Comparison of ENCODE assay signal across 17 cellular contexts in the genomic region with DNA sequence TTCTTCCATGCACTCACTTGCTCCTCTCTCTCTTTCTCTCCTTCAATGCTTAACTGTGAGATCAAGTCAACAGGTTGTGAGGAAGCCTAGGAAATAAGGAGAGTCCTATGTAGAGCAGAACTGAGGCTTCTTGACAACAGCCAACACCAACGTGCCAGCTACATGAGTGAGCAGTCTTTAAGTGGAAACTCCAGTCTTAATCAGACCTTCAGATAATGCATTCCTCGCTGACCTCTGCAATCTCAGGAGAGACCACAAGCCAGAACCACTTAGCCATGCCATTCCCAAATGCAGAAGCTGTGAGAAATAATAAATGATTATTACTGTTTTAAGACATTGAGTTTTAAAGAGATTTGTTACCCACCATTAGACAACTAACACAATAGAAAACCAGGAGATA. TPM values are rescaled to one million over a fixed set of nuclear protein-coding genes. Genes with fewer than 3 reads are reported as not detected.
A peak's percentile ranks its signal among the peaks of the same experiment; 100 is the strongest.
DNase-seq lines count a peak whose midpoint lies in the region; ATAC-seq and TF ChIP-seq lines count a peak whose summit lies in the region.
"Had no signal": no experiment of that assay in that cellular context is flagged by ENCODE, and none has a peak within 500 bp of the region (broad histone marks: within the 10 kb centered on the region; RNA-seq: fewer than 3 reads in every experiment).

No MANE protein-coding gene starts in this region.

- intact Hi-C loops in mammary epithelial cell (cut with micrococcal nuclease) (no loop called here), breast epithelium (cut with DNase I; ENCODE audit: low total_unique reads) (no loop called here), left colon (cut with DNase I, micrococcal nuclease) (no loop called here)

- no peaks in the 10 kb centered on the region for H3K36me3 Mint-ChIP-seq in activated T-cell treated with anti-CD3 and anti-CD28 coated beads, Interleukin-2, amount 50 U/mL, for 24 hours (ENCODE audit: low read depth)
- H3K36me3 Mint-ChIP-seq: IgD-negative memory B cell had no signal

- no peaks in the 10 kb centered on the region for H4K20me1 ChIP-seq in mammary epithelial cell (ENCODE audit: insufficient read depth, low read length)

- H3K4me1 Mint-ChIP-seq in activated T-cell treated with anti-CD3 and anti-CD28 coated beads, Interleukin-2, amount 50 U/mL, for 24 hours (ENCODE audit: low read depth), result peaks cover under 1% of the 10 kb centered on the region

- in situ Hi-C loops in mammary epithelial cell (cut with MboI; ENCODE audit: low sequenced_read_pairs in 2 of 2), result no loop called here

- TF ChIP-seq CTCF in mammary epithelial cell (conservative IDR thresholded peaks at IDR 0.05 in 1 of 2, IDR thresholded peaks at IDR 0.05 in 1 of 2; ENCODE audit: extremely low read depth in 1 of 2, insufficient read depth in 1 of 2, low read depth in 1 of 2, low read length in 2 of 2) (no peak), breast epithelium (IDR thresholded peaks at IDR 0.05) (no peak)

- 97% methylated on average over 2 of the region's 2 CpGs for WGBS in mammary epithelial cell (ENCODE audit: low coverage, missing lambda C conversion rate)

- no peak overlapping the region for H3K9ac ChIP-seq in mammary epithelial cell (ENCODE audit: insufficient read depth, low read length)
- H3K9ac ChIP-seq: BLaER1 treated with 17β-estradiol and CSF1 and Interleukin-3, amounts not matched to agents 10 nM and 100 nM; GM23248 had no signal

- DNase-seq in mammary epithelial cell (peak; percentile 6), breast epithelium (ENCODE audit: low spot score in 2 of 2) (no peak), RPMI7951 (ENCODE audit: low read depth) (peak; percentile 35), left colon (no peak), CD1c-positive myeloid dendritic cell (ENCODE audit: extremely low spot score) (no peak)
- no peak for DNase-seq in activated T-cell treated with anti-CD3 and anti-CD28 coated beads, Interleukin-2, amount 50 U/mL, for 24 hours
- DNase-seq: ACHN; Calu3; CD4-positive, alpha-beta T cell; DND-41; GM23248 had no signal

- H3K36me3 ChIP-seq in mammary epithelial cell (ENCODE audit: insufficient read depth, low read length) (no peaks in the 10 kb centered on the region), breast epithelium (no peaks in the 10 kb centered on the region)
- H3K36me3 ChIP-seq: BLaER1 treated with 17β-estradiol and CSF1 and Interleukin-3, amounts not matched to agents 10 nM and 100 nM had no signal

- no peak for TF ChIP-seq POLR2A in breast epithelium (IDR thresholded peaks at IDR 0.05)

- no peak overlapping the region for H3K4me2 ChIP-seq in mammary epithelial cell (ENCODE audit: insufficient read depth, low read depth, low read length)
- H3K4me2 ChIP-seq: BLaER1 treated with 17β-estradiol and CSF1 and Interleukin-3, amounts not matched to agents 10 nM and 100 nM had no signal

- H3K27ac ChIP-seq in mammary epithelial cell (ENCODE audit: insufficient read depth, low read depth, low read length) (no peak overlapping the region), breast epithelium (no peak overlapping the region)
- H3K27ac ChIP-seq: BLaER1 treated with 17β-estradiol and CSF1 and Interleukin-3, amounts not matched to agents 10 nM and 100 nM; GM23248 had no signal

- no peaks in the 10 kb centered on the region for H3K9me3 Mint-ChIP-seq in activated T-cell treated with anti-CD3 and anti-CD28 coated beads, Interleukin-2, amount 50 U/mL, for 24 hours

- no TSS peak for BruUV-seq in mammary epithelial cell (replicated peaks; lab: Mats Ljungman, UMichigan)

- H3K4me3 Mint-ChIP-seq in activated T-cell treated with anti-CD3 and anti-CD28 coated beads, Interleukin-2, amount 50 U/mL, for 24 hours, result no peak overlapping the region
- H3K4me3 Mint-ChIP-seq: CD4-positive, alpha-beta T cell; IgD-negative memory B cell had no signal

- no peak overlapping the region for H2AFZ ChIP-seq in mammary epithelial cell (ENCODE audit: low read depth, low read length)
- H2AFZ ChIP-seq: GM23248 had no signal

- no peak overlapping the region for H3K27ac Mint-ChIP-seq in activated T-cell treated with anti-CD3 and anti-CD28 coated beads, Interleukin-2, amount 50 U/mL, for 24 hours
- H3K27ac Mint-ChIP-seq: CD4-positive, alpha-beta T cell; IgD-negative memory B cell had no signal

- H3K27me3 Mint-ChIP-seq in activated T-cell treated with anti-CD3 and anti-CD28 coated beads, Interleukin-2, amount 50 U/mL, for 24 hours, result peaks cover 80% of the 10 kb centered on the region

- H3K79me2 ChIP-seq in mammary epithelial cell (ENCODE audit: insufficient read depth, low read length), result no peaks in the 10 kb centered on the region

- peak; percentile 43 for ATAC-seq in left colon
- ATAC-seq in GM18511 (IDR thresholded peaks at IDR 0.05; ENCODE audit: unreplicated experiment), result no peak
- ATAC-seq in HG03139 (IDR thresholded peaks at IDR 0.05; ENCODE audit: unreplicated experiment), result no peak
- ATAC-seq: GM12878, HCT116 had no signal

- dilution Hi-C loops in mammary epithelial cell (cut with HindIII; ENCODE audit: low sequenced_read_pairs), result no loop called here

- CTCF ChIA-PET in mammary epithelial cell (lab: Charles Lee; ENCODE audit: low non-redundant PET), result no interaction called here

- no peaks in the 10 kb centered on the region for H3K9me3 ChIP-seq in mammary epithelial cell (replicated peaks; ENCODE audit: insufficient read depth, low read length)
- H3K9me3 ChIP-seq in breast epithelium, result no peaks in the 10 kb centered on the region

- H3K27me3 ChIP-seq in mammary epithelial cell (ENCODE audit: insufficient read depth, low read length), result no peaks in the 10 kb centered on the region
- no peaks in the 10 kb centered on the region for H3K27me3 ChIP-seq in breast epithelium

- H3K4me3 ChIP-seq in mammary epithelial cell (replicated peaks in 1 of 3; ENCODE audit: insufficient read depth in 1 of 3, low read depth in 2 of 3, low read length in 3 of 3) (no peak overlapping the region), breast epithelium (no peak overlapping the region)
- H3K4me3 ChIP-seq: BLaER1 treated with 17β-estradiol and CSF1 and Interleukin-3, amounts not matched to agents 10 nM and 100 nM; GM12878; GM23248 had no signal

- H3K4me1 ChIP-seq in mammary epithelial cell (ENCODE audit: insufficient read depth, low read length) (peaks cover 2% of the 10 kb centered on the region), breast epithelium (no peaks in the 10 kb centered on the region)
- H3K4me1 ChIP-seq: BLaER1 treated with 17β-estradiol and CSF1 and Interleukin-3, amounts not matched to agents 10 nM and 100 nM had no signal

RNA-seq across cellular contexts. Expression of a gene that starts 6.1 kb away (rescaled TPM):
- total RNA-seq in mammary epithelial cell (100 to 1,000 TPM in 1 of 2 donors, 10 to 100 TPM in 1; 93.9 to 107 TPM), breast epithelium (100 to 1,000 TPM in 1 of 3 donors, 10 to 100 TPM in 2; 67.8 to 110 (median 80.1) TPM), left colon (10 to 100 TPM; 43.0 to 51.3 TPM)
- polyA plus RNA-seq in mammary epithelial cell, result 21.3 TPM
- 88.8 TPM for polyA minus RNA-seq in mammary epithelial cell
- total RNA-seq in RPMI7951 (2014; rRNA removed; shearing (Covaris generic)), result 51.6 and 53.3 TPM in 2 replicates
- polyA plus RNA-seq: IgD-negative memory B cell had no signal

Comparison
In these comparisons a context has a peak if more than half of its experiments do, and no peak if none do; other contexts are left out.
1. DNase-seq: peak in mammary epithelial cell (single experiment) and RPMI7951 (single experiment); none in breast epithelium (0 of 2), left colon (0 of 2), CD1c-positive myeloid dendritic cell (single experiment) and activated T-cell treated with anti-CD3 and anti-CD28 coated beads, Interleukin-2, amount 50 U/mL, for 24 hours (single experiment).